In the genomic region with DNA sequence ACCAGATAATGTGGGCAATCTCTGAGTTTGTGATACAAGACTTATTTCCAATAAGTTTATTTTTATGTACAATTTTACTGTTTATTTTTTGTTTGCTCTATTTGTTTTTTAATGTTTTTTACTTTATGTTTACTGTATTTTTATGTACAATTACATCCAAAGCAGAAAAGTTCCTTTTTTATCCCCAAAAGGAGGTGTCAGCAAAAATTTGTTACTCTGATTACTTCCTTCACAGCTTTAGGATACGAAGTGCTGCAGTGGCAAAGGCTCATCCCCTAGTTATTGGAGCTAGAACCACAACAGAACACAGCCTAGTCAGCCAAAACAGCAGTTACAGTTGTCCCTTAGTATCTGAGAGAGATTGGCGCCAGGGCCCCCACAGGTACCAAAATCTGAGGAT, we compare ENCODE assay signal across 27 cellular contexts.
"Had no signal": no experiment of that assay in that cellular context is flagged by ENCODE, and none has a peak within 500 bp of the region (broad histone marks: within the 10 kb centered on the region; RNA-seq: fewer than 3 reads in every experiment).

No MANE protein-coding gene starts in this region.

- H3K27me3 ChIP-seq: MG63, SJSA1 had no signal

- H3K27me3 Mint-ChIP-seq: activated naive CD4-positive, alpha-beta T cell treated with anti-CD3 and anti-CD28 coated beads, Interleukin-2, amount 10 ng/mL, durations not matched to agents 7 days and 5 days; activated naive CD8-positive, alpha-beta T cell treated with anti-CD3 and anti-CD28 coated beads for 36 hours; T-helper 17 cell had no signal

- H3K4me3 Mint-ChIP-seq: activated CD8-positive, alpha-beta T cell treated with anti-CD3 and anti-CD28 coated beads, Interleukin-2, amount 10 ng/mL, durations not matched to agents 7 days and 5 days; activated naive CD4-positive, alpha-beta T cell treated with anti-CD3 and anti-CD28 coated beads, Interleukin-2, amount 10 ng/mL, durations not matched to agents 7 days and 5 days; activated naive CD8-positive, alpha-beta T cell treated with anti-CD3 and anti-CD28 coated beads for 36 hours; activated T-cell treated with anti-CD3 and anti-CD28 coated beads, Interleukin-2, amount 50 U/mL, for 4 hours; T-helper 17 cell; WTC11 had no signal

- H3K9me3 ChIP-seq: MG63, SJSA1 had no signal

- H3K9me3 Mint-ChIP-seq: activated naive CD4-positive, alpha-beta T cell treated with anti-CD3 and anti-CD28 coated beads, Interleukin-2, amount 10 ng/mL, durations not matched to agents 7 days and 5 days; activated naive CD8-positive, alpha-beta T cell treated with anti-CD3 and anti-CD28 coated beads for 36 hours; activated T-cell treated with anti-CD3 and anti-CD28 coated beads, Interleukin-2, amount 50 U/mL, for 4 hours; activated T-helper 2 cell treated with anti-CD3 and anti-CD28 coated beads, Interferon-gamma antibody, Interleukin-2, Interleukin-4, amounts not matched to agents 10 μg/mL and 5 μg/mL and 100 μg/mL, durations not matched to agents 14 hours and 24 hours and 36 hours; WTC11 had no signal

- ATAC-seq: activated CD8-positive, alpha-beta T cell treated with anti-CD3 and anti-CD28 coated beads, Interleukin-2, amount 10 ng/mL, durations not matched to agents 7 days and 5 days; activated T-cell treated with anti-CD3 and anti-CD28 coated beads, Interleukin-2, amount 50 U/mL, for 4 hours; Panc1; SK-N-SH treated with all-trans-retinoic acid at 6 μM for 48 hours; T-helper 17 cell; WTC11 had no signal

- H3K27ac Mint-ChIP-seq: activated CD8-positive, alpha-beta T cell treated with anti-CD3 and anti-CD28 coated beads, Interleukin-2, amount 10 ng/mL, durations not matched to agents 7 days and 5 days; activated T-helper 2 cell treated with anti-CD3 and anti-CD28 coated beads, Interferon-gamma antibody, Interleukin-2, Interleukin-4, amounts not matched to agents 10 μg/mL and 5 μg/mL and 100 μg/mL, durations not matched to agents 14 hours and 24 hours and 36 hours; T-helper 17 cell; WTC11 had no signal

- H3K4me3 ChIP-seq: MG63, SJSA1 had no signal

- DNase-seq: activated CD4-positive, alpha-beta T cell treated with anti-CD3 and anti-CD28 coated beads for 48 hours; activated CD4-positive, alpha-beta T cell treated with anti-CD3 and anti-CD28 coated beads, Interleukin-2, amount 50 U/mL, for 4 hours; activated CD4-positive, CD25-positive, alpha-beta regulatory T cell treated with anti-CD3 and anti-CD28 coated beads, Interleukin-2, amount 50 U/mL, for 72 hours; activated CD8-positive, alpha-beta memory T cell treated with anti-CD3 and anti-CD28 coated beads, Interleukin-2, amount 50 U/mL, for 48 hours; activated CD8-positive, alpha-beta T cell treated with anti-CD3 and anti-CD28 coated beads, Interleukin-2, amount 10 ng/mL, durations not matched to agents 7 days and 5 days; activated gamma-delta T cell treated with Interleukin-2 at 50 U/mL for 16 hours; activated naive CD4-positive, alpha-beta T cell treated with anti-CD3 and anti-CD28 coated beads, Interleukin-2, amount 10 ng/mL, durations not matched to agents 7 days and 5 days; activated naive CD8-positive, alpha-beta T cell treated with anti-CD3 and anti-CD28 coated beads for 36 hours; activated T-cell treated with anti-CD3 and anti-CD28 coated beads, Interleukin-2, amount 50 U/mL, for 4 hours; MG63; MV-4-11; NCI-H1092 treated with DMSO at 0.1 percent for 48 hours; NCI-H1417 treated with DMSO at 0.1 percent for 48 hours; NCI-H1694 treated with DMSO at 0.1 percent for 48 hours; NCI-H2029 treated with DMSO at 0.1 percent for 48 hours; NCI-H510A treated with DMSO at 0.1 percent for 48 hours; NCI-H69; NK-92 treated with Interleukin-12 subunit alpha and Interleukin-12 subunit beta, amount 100 ng/mL, for 24 hours; OCI-M1; SHP77; T-helper 17 cell; T-helper 9 cell had no signal

- H3K4me1 Mint-ChIP-seq: activated naive CD4-positive, alpha-beta T cell treated with anti-CD3 and anti-CD28 coated beads, Interleukin-2, amount 10 ng/mL, durations not matched to agents 7 days and 5 days; WTC11 had no signal

- H3K27ac ChIP-seq: SJSA1 had no signal
